ENCODE assay signal across 10 cellular contexts in the genomic region with DNA sequence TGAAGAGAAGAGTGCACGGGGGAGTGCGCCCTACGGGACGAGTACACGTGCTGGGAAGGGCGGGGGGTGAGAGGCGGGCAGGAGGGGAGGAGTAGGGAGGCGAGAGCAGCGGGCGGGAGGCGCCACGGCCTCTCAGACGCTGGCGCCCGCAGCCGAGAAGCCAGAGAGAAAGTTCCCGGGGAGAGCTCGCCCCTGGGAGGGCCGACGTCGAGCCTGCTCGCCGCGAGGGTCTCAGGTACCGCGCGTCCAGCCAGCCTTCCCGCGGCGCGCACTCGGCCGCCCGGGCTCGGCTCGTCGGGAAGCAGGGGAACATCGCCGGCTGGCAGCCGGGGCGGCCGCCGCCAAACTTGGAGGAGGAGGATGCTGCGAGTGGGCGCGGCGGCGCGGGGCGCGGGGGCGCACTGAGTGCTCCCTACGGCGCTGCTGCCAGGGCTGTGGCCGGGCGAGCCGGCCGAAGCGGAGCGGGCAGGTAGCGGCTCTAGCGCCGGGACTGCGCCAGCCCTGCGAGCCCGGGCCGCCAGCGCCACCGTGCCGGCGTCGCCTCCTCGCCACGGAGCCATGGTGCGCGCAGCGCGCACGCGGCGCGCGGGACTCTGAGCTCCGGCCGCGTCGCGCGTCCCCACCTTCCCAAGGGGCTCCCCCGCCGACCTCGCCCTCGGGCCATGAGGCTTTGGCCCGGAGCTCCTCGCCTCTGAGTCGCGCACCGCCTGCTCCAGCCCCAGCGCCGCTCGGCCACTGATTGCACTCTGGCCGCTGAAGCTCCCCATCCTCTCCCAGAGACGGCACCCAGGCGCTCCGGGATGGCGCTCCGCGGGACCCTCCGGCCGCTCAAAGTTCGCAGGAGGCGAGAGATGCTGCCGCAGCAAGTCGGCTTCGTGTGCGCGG. TPM values are rescaled to one million over a fixed set of nuclear protein-coding genes. Genes with fewer than 3 reads are reported as not detected.
DNase-seq lines count a peak whose midpoint lies in the region; ATAC-seq and TF ChIP-seq lines count a peak whose summit lies in the region.
"Had no signal": no experiment of that assay in that cellular context is flagged by ENCODE, and none has a peak within 500 bp of the region (broad histone marks: within the 10 kb centered on the region; RNA-seq: fewer than 3 reads in every experiment).

A gene with protein sequence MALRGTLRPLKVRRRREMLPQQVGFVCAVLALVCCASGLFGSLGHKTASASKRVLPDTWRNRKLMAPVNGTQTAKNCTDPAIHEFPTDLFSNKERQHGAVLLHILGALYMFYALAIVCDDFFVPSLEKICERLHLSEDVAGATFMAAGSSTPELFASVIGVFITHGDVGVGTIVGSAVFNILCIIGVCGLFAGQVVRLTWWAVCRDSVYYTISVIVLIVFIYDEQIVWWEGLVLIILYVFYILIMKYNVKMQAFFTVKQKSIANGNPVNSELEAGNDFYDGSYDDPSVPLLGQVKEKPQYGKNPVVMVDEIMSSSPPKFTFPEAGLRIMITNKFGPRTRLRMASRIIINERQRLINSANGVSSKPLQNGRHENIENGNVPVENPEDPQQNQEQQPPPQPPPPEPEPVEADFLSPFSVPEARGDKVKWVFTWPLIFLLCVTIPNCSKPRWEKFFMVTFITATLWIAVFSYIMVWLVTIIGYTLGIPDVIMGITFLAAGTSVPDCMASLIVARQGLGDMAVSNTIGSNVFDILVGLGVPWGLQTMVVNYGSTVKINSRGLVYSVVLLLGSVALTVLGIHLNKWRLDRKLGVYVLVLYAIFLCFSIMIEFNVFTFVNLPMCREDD (plus strand): TSS at position 135 of the 885 bp plus-strand sequence. CDS start 666 bp downstream, at position 801.

- 2% methylated on average over 60 of the region's 117 CpGs for WGBS in SK-N-SH (ENCODE audit: low lambda C conversion rate)

- no peak within 1 kb of the TSS for H3K27ac ChIP-seq in SK-N-SH (ENCODE audit: low read depth in 2 of 2, low read length in 1 of 2)
- H3K27ac ChIP-seq in thoracic aorta, result no peak within 1 kb of the TSS
- H3K27ac ChIP-seq: BLaER1 treated with 17β-estradiol and CSF1 and Interleukin-3, amounts not matched to agents 10 nM and 100 nM had no signal

- no peaks in the 10 kb centered on the region for H4K20me1 ChIP-seq in SK-N-SH (ENCODE audit: insufficient read depth)
- H4K20me1 ChIP-seq: BLaER1 treated with 17β-estradiol and CSF1 and Interleukin-3, amounts not matched to agents 10 nM and 100 nM had no signal

- peaks cover 4% of the 10 kb centered on the region for H3K4me1 Mint-ChIP-seq in activated naive CD8-positive, alpha-beta T cell treated with anti-CD3 and anti-CD28 coated beads for 36 hours

- no peak; the same call in 1 of the 3 replicates for ATAC-seq in SK-N-SH treated with all-trans-retinoic acid at 6 μM for 48 hours
- ATAC-seq in left lobe of liver, result peak; percentile 40
- ATAC-seq in thoracic aorta (ENCODE audit: insufficient number of reproducible peaks, low FRiP score, low read depth), result no peak
- no peak for ATAC-seq in HG03354 (IDR thresholded peaks at IDR 0.05; ENCODE audit: poor library complexity, severe bottlenecking, unreplicated experiment)

- H3K36me3 ChIP-seq in SK-N-SH (replicated peaks in 1 of 2; ENCODE audit: control insufficient read depth in 1 of 2, insufficient read depth in 2 of 2, low read length in 1 of 2), result no peaks in the 10 kb centered on the region
- H3K36me3 ChIP-seq in thoracic aorta, result no peaks in the 10 kb centered on the region
- H3K36me3 ChIP-seq: BLaER1 treated with 17β-estradiol and CSF1 and Interleukin-3, amounts not matched to agents 10 nM and 100 nM had no signal

- H3K9me3 ChIP-seq in SK-N-SH (no peaks in the 10 kb centered on the region), thoracic aorta (no peaks in the 10 kb centered on the region)

- no peaks in the 10 kb centered on the region for H3K79me2 ChIP-seq in SK-N-SH (ENCODE audit: insufficient read depth)

- H3K27ac Mint-ChIP-seq in activated naive CD8-positive, alpha-beta T cell treated with anti-CD3 and anti-CD28 coated beads for 36 hours, result no peak within 1 kb of the TSS

- no peak within 1 kb of the TSS for H2AFZ ChIP-seq in SK-N-SH (ENCODE audit: low read depth)

- H3K4me1 ChIP-seq in SK-N-SH (ENCODE audit: control insufficient read depth in 1 of 2, insufficient read depth in 2 of 2, low read depth in 1 of 2, low read length in 1 of 2) (no peaks in the 10 kb centered on the region), thoracic aorta (ENCODE audit: control insufficient read depth in 1 of 2, low read depth in 2 of 2) (peaks cover 4 to 23% of the 10 kb centered on the region in 2 donors)

- no peak for TF ChIP-seq CTCF in SK-N-SH (IDR thresholded peaks at IDR 0.05)
- no peak for TF ChIP-seq CTCF in thoracic aorta (IDR thresholded peaks at IDR 0.05)

- no peaks in the 10 kb centered on the region for H3F3A ChIP-seq in SK-N-SH (replicated peaks; ENCODE audit: insufficient read depth)

- H3K9me2 ChIP-seq in SK-N-SH, result no peaks in the 10 kb centered on the region

- no peak for TF ChIP-seq EP300 in SK-N-SH (IDR thresholded peaks at IDR 0.05; ENCODE audit: borderline replicate concordance in 1 of 2, low read depth in 1 of 2, low read length in 1 of 2)

- peaks cover 94% of the 10 kb centered on the region for H3K27me3 ChIP-seq in SK-N-SH (ENCODE audit: insufficient read depth)
- H3K27me3 ChIP-seq in thoracic aorta (replicated peaks; ENCODE audit: insufficient read depth), result no peaks in the 10 kb centered on the region

- POLR2A ChIA-PET in SK-N-SH (lab: Yijun Ruan, JAX), result no interaction called here

- no peak within 1 kb of the TSS for H3K9ac ChIP-seq in SK-N-SH
- H3K9ac ChIP-seq: BLaER1 treated with 17β-estradiol and CSF1 and Interleukin-3, amounts not matched to agents 10 nM and 100 nM had no signal

- peaks cover 84% of the 10 kb centered on the region for H3K27me3 Mint-ChIP-seq in activated naive CD8-positive, alpha-beta T cell treated with anti-CD3 and anti-CD28 coated beads for 36 hours

- H3K4me3 Mint-ChIP-seq in activated naive CD8-positive, alpha-beta T cell treated with anti-CD3 and anti-CD28 coated beads for 36 hours, result peak within 1 kb of the TSS; percentile 63

- CTCF ChIA-PET in SK-N-SH (lab: Yijun Ruan, JAX), result no interaction called here

- no peaks in the 10 kb centered on the region for H3K36me3 Mint-ChIP-seq in activated naive CD8-positive, alpha-beta T cell treated with anti-CD3 and anti-CD28 coated beads for 36 hours

- TF ChIP-seq RAD21 in SK-N-SH (IDR thresholded peaks at IDR 0.05; ENCODE audit: low read length), result no peak

- H3K4me3 ChIP-seq in SK-N-SH (ENCODE audit: low read depth in 2 of 2, low read length in 1 of 2) (no peak within 1 kb of the TSS), thoracic aorta (peak within 1 kb of the TSS; percentile 78)
- H3K4me3 ChIP-seq: BLaER1 treated with 17β-estradiol and CSF1 and Interleukin-3, amounts not matched to agents 10 nM and 100 nM had no signal

- DNase-seq in SK-N-SH (peak; percentile 27), left lobe of liver (ENCODE audit: low spot score) (no peak), thoracic aorta (ENCODE audit: low spot score) (no peak), NCI-H128 (lab: John Stamatoyannopoulos, UW; ENCODE audit: unreplicated experiment) (no peak), LoVo (ENCODE audit: low spot score) (no peak)
- peak; percentile 40 for DNase-seq in activated naive CD8-positive, alpha-beta T cell treated with anti-CD3 and anti-CD28 coated beads for 36 hours
- DNase-seq: OCI-M1 had no signal

- H3K9me3 Mint-ChIP-seq in activated naive CD8-positive, alpha-beta T cell treated with anti-CD3 and anti-CD28 coated beads for 36 hours, result no peaks in the 10 kb centered on the region

- H3K4me2 ChIP-seq in SK-N-SH, result peak within 1 kb of the TSS; percentile 52; the same call in 1 of the 2 replicates

TF ChIP-seq in SK-N-SH, 30 proteins besides CTCF, POLR2A, EP300 and RAD21:
- TF ChIP-seq, protein P1, sequence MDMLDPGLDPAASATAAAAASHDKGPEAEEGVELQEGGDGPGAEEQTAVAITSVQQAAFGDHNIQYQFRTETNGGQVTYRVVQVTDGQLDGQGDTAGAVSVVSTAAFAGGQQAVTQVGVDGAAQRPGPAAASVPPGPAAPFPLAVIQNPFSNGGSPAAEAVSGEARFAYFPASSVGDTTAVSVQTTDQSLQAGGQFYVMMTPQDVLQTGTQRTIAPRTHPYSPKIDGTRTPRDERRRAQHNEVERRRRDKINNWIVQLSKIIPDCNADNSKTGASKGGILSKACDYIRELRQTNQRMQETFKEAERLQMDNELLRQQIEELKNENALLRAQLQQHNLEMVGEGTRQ (IDR thresholded peaks at IDR 0.05; ENCODE audit: borderline replicate concordance, low read depth, low read length), result no peak
- TF ChIP-seq RXRA (IDR thresholded peaks at IDR 0.05; ENCODE audit: borderline replicate concordance, low read depth) (no peak), POLR2AphosphoS5 (IDR thresholded peaks at IDR 0.05; ENCODE audit: low read depth, low read length) (no peak)

TF ChIP-seq in SK-N-SH treated with all-trans-retinoic acid at 6 μM for 48 hours, 23 proteins besides CTCF, POLR2A, EP300 and RAD21 (continues in another document):
- TF ChIP-seq ESRRG (CRISPR knock-in tag; IDR thresholded peaks at IDR 0.05) (no peak), PPARA (CRISPR knock-in tag; IDR thresholded peaks at IDR 0.05; ENCODE audit: borderline replicate concordance) (no peak), RARB (CRISPR knock-in tag; IDR thresholded peaks at IDR 0.05) (no peak), ZC3H10 (CRISPR knock-in tag; IDR thresholded peaks at IDR 0.05) (no peak), ZFP30 (CRISPR knock-in tag; IDR thresholded peaks at IDR 0.05) (no peak), TCF4 (CRISPR knock-in tag; IDR thresholded peaks at IDR 0.05; ENCODE audit: borderline replicate concordance) (no peak), ARNTL (CRISPR knock-in tag; IDR thresholded peaks at IDR 0.05; ENCODE audit: borderline replicate concordance, low read depth) (no peak), ISL1 (CRISPR knock-in tag; IDR thresholded peaks at IDR 0.05) (no peak), SNAI2 (CRISPR knock-in tag; IDR thresholded peaks at IDR 0.05) (no peak)
- TF ChIP-seq, protein P2, sequence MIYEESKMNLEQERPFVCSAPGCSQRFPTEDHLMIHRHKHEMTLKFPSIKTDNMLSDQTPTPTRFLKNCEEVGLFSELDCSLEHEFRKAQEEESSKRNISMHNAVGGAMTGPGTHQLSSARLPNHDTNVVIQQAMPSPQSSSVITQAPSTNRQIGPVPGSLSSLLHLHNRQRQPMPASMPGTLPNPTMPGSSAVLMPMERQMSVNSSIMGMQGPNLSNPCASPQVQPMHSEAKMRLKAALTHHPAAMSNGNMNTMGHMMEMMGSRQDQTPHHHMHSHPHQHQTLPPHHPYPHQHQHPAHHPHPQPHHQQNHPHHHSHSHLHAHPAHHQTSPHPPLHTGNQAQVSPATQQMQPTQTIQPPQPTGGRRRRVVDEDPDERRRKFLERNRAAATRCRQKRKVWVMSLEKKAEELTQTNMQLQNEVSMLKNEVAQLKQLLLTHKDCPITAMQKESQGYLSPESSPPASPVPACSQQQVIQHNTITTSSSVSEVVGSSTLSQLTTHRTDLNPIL (CRISPR knock-in tag; IDR thresholded peaks at IDR 0.05; ENCODE audit: low read depth), result no peak

RNA-seq across cellular contexts. Expression of the gene that starts here (rescaled TPM):
- 0.07 and 0.13 TPM in 2 replicates for polyA plus RNA-seq in SK-N-SH (2012; rRNA removed)
- polyA plus RNA-seq in SK-N-SH (2012; cell fraction: cytosol; rRNA removed), result 0.06 and 0.09 TPM in 2 replicates
- 0.06 and 0.14 TPM in 2 replicates for polyA plus RNA-seq in SK-N-SH (2012; cell fraction: nucleus; rRNA removed)
- under 1 TPM; 0.06 to 0.08 TPM for total RNA-seq in activated naive CD8-positive, alpha-beta T cell treated with anti-CD3 and anti-CD28 coated beads for 36 hours
- total RNA-seq in left lobe of liver, result 0.20 TPM
- 1 to 10 TPM; 2.7 to 4.4 TPM for total RNA-seq in thoracic aorta

Comparison
In these comparisons a context has a peak if more than half of its experiments do, and no peak if none do; other contexts are left out.
1. Peak in DNase-seq and H3K4me2 ChIP-seq in SK-N-SH; RNA of the gene not detected or under 1 TPM.
2. Peak in DNase-seq in activated naive CD8-positive, alpha-beta T cell treated with anti-CD3 and anti-CD28 coated beads for 36 hours; RNA of the gene not detected or under 1 TPM.
3. Peak in ATAC-seq in left lobe of liver; RNA of the gene not detected or under 1 TPM.